10 cellular contexts compared by ENCODE assay signal in genomic region chr5:143536364-143536763, GRCh38.
DNase-seq lines count a peak whose midpoint lies in the region; ATAC-seq and TF ChIP-seq lines count a peak whose summit lies in the region.
"Had no signal": no experiment of that assay in that cellular context is flagged by ENCODE, and none has a peak within 500 bp of the region (broad histone marks: within the 10 kb centered on the region; RNA-seq: fewer than 3 reads in every experiment).

No MANE protein-coding gene starts in this region.

- H3K27me3 ChIP-seq in gastroesophageal sphincter (no peaks in the 10 kb centered on the region), dorsolateral prefrontal cortex (no peaks in the 10 kb centered on the region)
- H3K27me3 ChIP-seq in naive thymus-derived CD4-positive, alpha-beta T cell (ENCODE audit: control insufficient read depth in 2 of 2, insufficient read depth in 2 of 2, low read length in 2 of 2): no peaks in the 10 kb centered on the region

- H3K36me3 Mint-ChIP-seq in stimulated activated effector memory CD8-positive, alpha-beta T cell treated with anti-CD3 and anti-CD28 coated beads, Interleukin-12 subunit alpha, Interleukin-12 subunit beta, amount 100 ng/mL, for 72 hours: no peaks in the 10 kb centered on the region
- no peaks in the 10 kb centered on the region for H3K36me3 Mint-ChIP-seq in naive thymus-derived CD4-positive, alpha-beta T cell

- no peaks in the 10 kb centered on the region for H3K4me1 ChIP-seq in gastroesophageal sphincter
- H3K4me1 ChIP-seq in naive thymus-derived CD4-positive, alpha-beta T cell (ENCODE audit: control insufficient read depth in 2 of 2, insufficient read depth in 2 of 2, low read length in 2 of 2): no peaks in the 10 kb centered on the region

- CTCF ChIA-PET in naive thymus-derived CD4-positive, alpha-beta T cell (lab: Charles Lee): no interaction called here

- H3K4me1 Mint-ChIP-seq in stimulated activated effector memory CD8-positive, alpha-beta T cell treated with anti-CD3 and anti-CD28 coated beads, Interleukin-12 subunit alpha, Interleukin-12 subunit beta, amount 100 ng/mL, for 72 hours: no peaks in the 10 kb centered on the region
- H3K4me1 Mint-ChIP-seq in naive thymus-derived CD4-positive, alpha-beta T cell: no peaks in the 10 kb centered on the region

- TF ChIP-seq CTCF in gastroesophageal sphincter (IDR thresholded peaks at IDR 0.05) (no peak), dorsolateral prefrontal cortex (IDR thresholded peaks at IDR 0.05 in 54 of 56, conservative IDR thresholded peaks at IDR 0.05 in 2 of 56; ENCODE audit: low read depth in 1 of 56, partially characterized antibody in 56 of 56) (no peak)

- no peak for TF ChIP-seq POLR2A in gastroesophageal sphincter (IDR thresholded peaks at IDR 0.05)

- H3K9me3 Mint-ChIP-seq in stimulated activated effector memory CD8-positive, alpha-beta T cell treated with anti-CD3 and anti-CD28 coated beads, Interleukin-12 subunit alpha, Interleukin-12 subunit beta, amount 100 ng/mL, for 72 hours: no peaks in the 10 kb centered on the region
- H3K9me3 Mint-ChIP-seq in naive thymus-derived CD4-positive, alpha-beta T cell: peaks cover 0 to 13% (median 7%) of the 10 kb centered on the region in 11 donors

- no peak for TF ChIP-seq EP300 in gastroesophageal sphincter (IDR thresholded peaks at IDR 0.05)

- H3K36me3 ChIP-seq in gastroesophageal sphincter: no peaks in the 10 kb centered on the region
- H3K36me3 ChIP-seq in naive thymus-derived CD4-positive, alpha-beta T cell (ENCODE audit: control insufficient read depth in 2 of 3, insufficient read depth in 3 of 3, low read length in 3 of 3): no peaks in the 10 kb centered on the region

- no peak overlapping the region for H3K4me3 ChIP-seq in gastroesophageal sphincter
- no peak overlapping the region for H3K4me3 ChIP-seq in dorsolateral prefrontal cortex
- H3K4me3 ChIP-seq in naive thymus-derived CD4-positive, alpha-beta T cell (ENCODE audit: low read length): no peak overlapping the region

- peak; percentile 74 for ATAC-seq in gastroesophageal sphincter
- no peak for ATAC-seq in stimulated activated effector memory CD8-positive, alpha-beta T cell treated with anti-CD3 and anti-CD28 coated beads, Interleukin-12 subunit alpha, Interleukin-12 subunit beta, amount 100 ng/mL, for 72 hours
- no peak for ATAC-seq in naive thymus-derived CD4-positive, alpha-beta T cell

- H3K9me3 ChIP-seq in gastroesophageal sphincter: peaks cover 0 to 11% (median 0%) of the 10 kb centered on the region in 3 donors
- no peaks in the 10 kb centered on the region for H3K9me3 ChIP-seq in naive thymus-derived CD4-positive, alpha-beta T cell (ENCODE audit: control insufficient read depth in 2 of 3, low read length in 3 of 3)

- H3K4me3 Mint-ChIP-seq in stimulated activated effector memory CD8-positive, alpha-beta T cell treated with anti-CD3 and anti-CD28 coated beads, Interleukin-12 subunit alpha, Interleukin-12 subunit beta, amount 100 ng/mL, for 72 hours: no peak overlapping the region
- no peak overlapping the region for H3K4me3 Mint-ChIP-seq in naive thymus-derived CD4-positive, alpha-beta T cell

- DNase-seq in H4 (ENCODE audit: low spot score) (peak; percentile 62), SW480 (ENCODE audit: low spot score) (peak; percentile 11), dorsolateral prefrontal cortex (no peak)
- no peak for DNase-seq in stimulated activated effector memory CD8-positive, alpha-beta T cell treated with anti-CD3 and anti-CD28 coated beads, Interleukin-12 subunit alpha, Interleukin-12 subunit beta, amount 100 ng/mL, for 72 hours (ENCODE audit: low spot score in 2 of 2)
- DNase-seq in naive thymus-derived CD4-positive, alpha-beta T cell: no peak
- DNase-seq in stimulated activated CD4-positive, alpha-beta T cell treated with anti-CD3 and anti-CD28 coated beads, Interleukin-4, amount 100 ng/mL, for 24 hours: no peak
- DNase-seq: glutamatergic neuron, NCI-H69 had no signal

- 65 to 90% methylated on average over 2 to 3 of the region's 3 CpGs for WGBS in gastroesophageal sphincter (ENCODE audit: low coverage in 1 of 2), 2 donors

- peaks cover 0 to 5% (median 0%) of the 10 kb centered on the region in 5 donors for H3K27me3 Mint-ChIP-seq in naive thymus-derived CD4-positive, alpha-beta T cell

- POLR2A ChIA-PET in naive thymus-derived CD4-positive, alpha-beta T cell (lab: Charles Lee): interaction anchor here (0.9 kb wide), 1 partner anchor 19 kb away, joined by 3 read pairs; no protein-coding TSS in a partner anchor

- intact Hi-C loops in dorsolateral prefrontal cortex (cut with DNase I): no loop called here
- intact Hi-C loops in naive thymus-derived CD4-positive, alpha-beta T cell (cut with micrococcal nuclease): no loop called here

- H3K27ac Mint-ChIP-seq in stimulated activated effector memory CD8-positive, alpha-beta T cell treated with anti-CD3 and anti-CD28 coated beads, Interleukin-12 subunit alpha, Interleukin-12 subunit beta, amount 100 ng/mL, for 72 hours: peak overlapping the region; percentile 20
- H3K27ac Mint-ChIP-seq in naive thymus-derived CD4-positive, alpha-beta T cell: no peak overlapping the region

- no peak overlapping the region for H3K27ac ChIP-seq in gastroesophageal sphincter
- no peak overlapping the region for H3K27ac ChIP-seq in dorsolateral prefrontal cortex
- H3K27ac ChIP-seq in naive thymus-derived CD4-positive, alpha-beta T cell (ENCODE audit: low read depth, low read length): no peak overlapping the region
- H3K27ac ChIP-seq: VCaP had no signal

Comparison
In these comparisons a context has a peak if more than half of its experiments do, and no peak if none do; other contexts are left out.
1. DNase-seq: peak in H4 (single experiment) and SW480 (single experiment); none in stimulated activated effector memory CD8-positive, alpha-beta T cell treated with anti-CD3 and anti-CD28 coated beads, Interleukin-12 subunit alpha, Interleukin-12 subunit beta, amount 100 ng/mL, for 72 hours (0 of 2), dorsolateral prefrontal cortex (0 of 10), naive thymus-derived CD4-positive, alpha-beta T cell (0 of 9) and stimulated activated CD4-positive, alpha-beta T cell treated with anti-CD3 and anti-CD28 coated beads, Interleukin-4, amount 100 ng/mL, for 24 hours (single experiment).